10 cellular contexts compared by ENCODE assay signal in the genomic region with DNA sequence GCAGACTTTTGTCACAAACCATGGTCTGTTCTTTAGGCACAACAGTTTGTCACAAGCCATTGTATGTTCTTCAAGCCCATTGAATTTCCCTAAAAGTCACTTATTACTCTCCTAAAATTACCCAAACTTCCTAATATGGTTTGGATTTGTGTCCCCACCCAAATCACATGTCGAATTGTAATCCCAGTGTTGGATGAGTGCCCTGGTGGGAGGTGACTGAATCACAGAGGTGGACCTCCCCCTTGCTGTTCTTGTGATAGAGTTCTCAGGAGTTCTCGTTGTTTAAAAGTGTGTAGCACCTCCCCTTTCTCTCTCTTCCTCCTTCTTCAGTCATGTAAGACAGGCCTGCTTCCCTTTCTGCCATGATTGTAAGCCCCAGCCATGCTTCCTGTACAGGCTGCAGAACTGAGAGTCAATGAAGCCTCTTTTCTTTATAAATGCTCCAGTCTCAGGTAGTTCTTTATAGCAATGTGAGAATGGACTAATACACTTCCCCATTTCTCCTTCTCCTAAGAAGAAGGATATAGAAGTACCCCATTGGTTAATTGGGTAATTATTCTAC. TPM values are rescaled to one million over a fixed set of nuclear protein-coding genes. Genes with fewer than 3 reads are reported as not detected.
DNase-seq lines count a peak whose midpoint lies in the region; ATAC-seq and TF ChIP-seq lines count a peak whose summit lies in the region.
"Had no signal": no experiment of that assay in that cellular context is flagged by ENCODE, and none has a peak within 500 bp of the region (broad histone marks: within the 10 kb centered on the region; RNA-seq: fewer than 3 reads in every experiment).

No MANE protein-coding gene starts in this region.

- no peaks in the 10 kb centered on the region for H3K9me3 ChIP-seq in mucosa of descending colon

- TF ChIP-seq CTCF in mucosa of descending colon (IDR thresholded peaks at IDR 0.05) (no peak), brain microvascular endothelial cell (IDR thresholded peaks at IDR 0.05; ENCODE audit: low read depth, low read length, missing control alignments) (no peak)

- peak; percentile 91 for ATAC-seq in GM18907 (IDR thresholded peaks at IDR 0.05; ENCODE audit: unreplicated experiment)
- ATAC-seq in HG02642 (IDR thresholded peaks at IDR 0.05; ENCODE audit: poor library complexity, unreplicated experiment), result peak; percentile 91
- peak; percentile 34 for ATAC-seq in mucosa of descending colon

- DNase-seq in KBM-7 (peak; percentile 50), mucosa of descending colon (no peak), epidermal melanocyte (ENCODE audit: insufficient read length, low spot score) (no peak), 8988T (no peak), brain microvascular endothelial cell (no peak), substantia nigra (lab: John Stamatoyannopoulos, UW) (no peak)
- DNase-seq: NCI-H1105, T-cell had no signal

- H3K27me3 ChIP-seq in brain microvascular endothelial cell (replicated peaks), result no peaks in the 10 kb centered on the region

- H3K4me1 ChIP-seq in mucosa of descending colon (ENCODE audit: low read depth), result no peaks in the 10 kb centered on the region

- H3K36me3 ChIP-seq in mucosa of descending colon (ENCODE audit: low read depth), result no peaks in the 10 kb centered on the region
- H3K36me3 ChIP-seq in brain microvascular endothelial cell (replicated peaks), result no peaks in the 10 kb centered on the region

- in situ Hi-C loops in KBM-7 (cut with MboI; ENCODE audit: low pct_unique_long_range_greater_than_20kb, low sequenced_read_pairs) (no loop called here), brain microvascular endothelial cell (cut with HindIII; ENCODE audit: low pct_ligation_motif_present, low sequenced_read_pairs) (no loop called here)

- H3K27ac ChIP-seq in brain microvascular endothelial cell, result no peak overlapping the region
- H3K27ac ChIP-seq in substantia nigra (ENCODE audit: low read depth, low read length, poor library complexity, severe bottlenecking), result no peak overlapping the region

- no peak overlapping the region for H3K4me3 ChIP-seq in mucosa of descending colon
- H3K4me3 ChIP-seq in brain microvascular endothelial cell (ENCODE audit: low read depth, low read length), result no peak overlapping the region

- intact Hi-C loops in mucosa of descending colon (cut with DNase I, micrococcal nuclease), result no loop called here

RNA-seq across cellular contexts. Expression of gene GYPC, which starts 11.2 kb away (rescaled TPM):
- total RNA-seq in mucosa of descending colon, result 10 to 100 TPM in 2 of 3 donors, 1 to 10 TPM in 1; 6.3 to 67.8 (median 14.3) TPM

Comparison
In these comparisons a context has a peak if more than half of its experiments do, and no peak if none do; other contexts are left out.
1. ATAC-seq: peak in every context shown above with its lines; median percentile 91 in GM18907; 91 in HG02642; 34 in mucosa of descending colon.